Comparison of ENCODE assay signal across 2 cellular contexts in the genomic region with DNA sequence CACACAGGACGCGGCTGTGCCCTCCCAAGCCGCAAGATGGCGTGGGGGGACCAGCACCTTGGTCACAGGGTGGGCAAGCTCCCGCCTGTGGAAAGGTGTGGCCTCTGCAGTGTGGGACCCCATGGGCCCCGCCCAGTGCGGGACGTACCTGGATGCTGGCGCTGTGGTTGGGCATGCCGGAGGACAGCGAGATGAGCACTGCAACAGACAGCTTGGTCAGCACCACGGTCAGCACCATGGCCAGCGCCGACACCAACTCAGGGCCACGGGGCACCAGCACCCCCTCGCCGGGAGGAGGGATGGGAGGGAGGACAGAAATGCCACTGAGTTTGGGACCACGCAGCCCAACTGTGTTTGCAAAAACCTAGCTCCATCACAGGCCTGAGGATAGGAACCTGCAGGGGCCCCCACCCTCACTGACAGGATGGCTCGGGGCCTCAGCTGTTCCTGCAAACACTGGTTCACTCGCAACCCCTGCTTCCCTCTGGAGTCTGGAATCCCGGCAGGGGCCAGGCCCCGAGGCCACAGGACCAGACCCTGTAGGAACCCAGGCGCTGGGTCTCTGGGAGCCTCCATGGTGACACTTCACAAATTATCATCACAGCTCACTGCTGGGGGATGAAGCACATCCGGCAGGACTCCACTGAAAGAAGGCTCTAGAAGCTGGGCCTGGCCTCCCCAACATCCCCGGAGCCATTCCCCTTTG.
TF ChIP-seq lines count a peak whose summit lies in the region.

No MANE protein-coding gene starts in this region.

TF ChIP-seq in Ishikawa, 13 proteins besides CTCF, POLR2A, EP300 and RAD21:
- TF ChIP-seq ZBTB7A (IDR thresholded peaks at IDR 0.05; ENCODE audit: low read depth): no peak
- TF ChIP-seq, protein P1, sequence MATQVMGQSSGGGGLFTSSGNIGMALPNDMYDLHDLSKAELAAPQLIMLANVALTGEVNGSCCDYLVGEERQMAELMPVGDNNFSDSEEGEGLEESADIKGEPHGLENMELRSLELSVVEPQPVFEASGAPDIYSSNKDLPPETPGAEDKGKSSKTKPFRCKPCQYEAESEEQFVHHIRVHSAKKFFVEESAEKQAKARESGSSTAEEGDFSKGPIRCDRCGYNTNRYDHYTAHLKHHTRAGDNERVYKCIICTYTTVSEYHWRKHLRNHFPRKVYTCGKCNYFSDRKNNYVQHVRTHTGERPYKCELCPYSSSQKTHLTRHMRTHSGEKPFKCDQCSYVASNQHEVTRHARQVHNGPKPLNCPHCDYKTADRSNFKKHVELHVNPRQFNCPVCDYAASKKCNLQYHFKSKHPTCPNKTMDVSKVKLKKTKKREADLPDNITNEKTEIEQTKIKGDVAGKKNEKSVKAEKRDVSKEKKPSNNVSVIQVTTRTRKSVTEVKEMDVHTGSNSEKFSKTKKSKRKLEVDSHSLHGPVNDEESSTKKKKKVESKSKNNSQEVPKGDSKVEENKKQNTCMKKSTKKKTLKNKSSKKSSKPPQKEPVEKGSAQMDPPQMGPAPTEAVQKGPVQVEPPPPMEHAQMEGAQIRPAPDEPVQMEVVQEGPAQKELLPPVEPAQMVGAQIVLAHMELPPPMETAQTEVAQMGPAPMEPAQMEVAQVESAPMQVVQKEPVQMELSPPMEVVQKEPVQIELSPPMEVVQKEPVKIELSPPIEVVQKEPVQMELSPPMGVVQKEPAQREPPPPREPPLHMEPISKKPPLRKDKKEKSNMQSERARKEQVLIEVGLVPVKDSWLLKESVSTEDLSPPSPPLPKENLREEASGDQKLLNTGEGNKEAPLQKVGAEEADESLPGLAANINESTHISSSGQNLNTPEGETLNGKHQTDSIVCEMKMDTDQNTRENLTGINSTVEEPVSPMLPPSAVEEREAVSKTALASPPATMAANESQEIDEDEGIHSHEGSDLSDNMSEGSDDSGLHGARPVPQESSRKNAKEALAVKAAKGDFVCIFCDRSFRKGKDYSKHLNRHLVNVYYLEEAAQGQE (IDR thresholded peaks at IDR 0.05; ENCODE audit: low read depth): peak; percentile 99

TF ChIP-seq in GM12878, 131 proteins besides CTCF, POLR2A, EP300 and RAD21:
- TF ChIP-seq, protein P1 (IDR thresholded peaks at IDR 0.05; ENCODE audit: low read depth, low read length): peak; percentile 82
- TF ChIP-seq, protein P2, sequence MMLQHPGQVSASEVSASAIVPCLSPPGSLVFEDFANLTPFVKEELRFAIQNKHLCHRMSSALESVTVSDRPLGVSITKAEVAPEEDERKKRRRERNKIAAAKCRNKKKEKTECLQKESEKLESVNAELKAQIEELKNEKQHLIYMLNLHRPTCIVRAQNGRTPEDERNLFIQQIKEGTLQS (IDR thresholded peaks at IDR 0.05; ENCODE audit: borderline replicate concordance, extremely low read depth, low read depth, low read length): no peak
- TF ChIP-seq, protein P3, sequence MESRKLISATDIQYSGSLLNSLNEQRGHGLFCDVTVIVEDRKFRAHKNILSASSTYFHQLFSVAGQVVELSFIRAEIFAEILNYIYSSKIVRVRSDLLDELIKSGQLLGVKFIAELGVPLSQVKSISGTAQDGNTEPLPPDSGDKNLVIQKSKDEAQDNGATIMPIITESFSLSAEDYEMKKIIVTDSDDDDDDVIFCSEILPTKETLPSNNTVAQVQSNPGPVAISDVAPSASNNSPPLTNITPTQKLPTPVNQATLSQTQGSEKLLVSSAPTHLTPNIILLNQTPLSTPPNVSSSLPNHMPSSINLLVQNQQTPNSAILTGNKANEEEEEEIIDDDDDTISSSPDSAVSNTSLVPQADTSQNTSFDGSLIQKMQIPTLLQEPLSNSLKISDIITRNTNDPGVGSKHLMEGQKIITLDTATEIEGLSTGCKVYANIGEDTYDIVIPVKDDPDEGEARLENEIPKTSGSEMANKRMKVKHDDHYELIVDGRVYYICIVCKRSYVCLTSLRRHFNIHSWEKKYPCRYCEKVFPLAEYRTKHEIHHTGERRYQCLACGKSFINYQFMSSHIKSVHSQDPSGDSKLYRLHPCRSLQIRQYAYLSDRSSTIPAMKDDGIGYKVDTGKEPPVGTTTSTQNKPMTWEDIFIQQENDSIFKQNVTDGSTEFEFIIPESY (IDR thresholded peaks at IDR 0.05): no peak
- no peak for TF ChIP-seq SIX5 (IDR thresholded peaks at IDR 0.05; ENCODE audit: low read depth, low read length, severe bottlenecking)
